8 cellular contexts compared by ENCODE assay signal in genomic region chr5:100827481-100827889, GRCh38.
A peak's percentile ranks its signal among the peaks of the same experiment; 100 is the strongest.
DNase-seq lines count a peak whose midpoint lies in the region; ATAC-seq, FAIRE-seq and TF ChIP-seq lines count a peak whose summit lies in the region.

No MANE protein-coding gene starts in this region.

- peaks cover 15 to 37% (median 37%) of the 10 kb centered on the region in 3 donors for H3K4me1 Mint-ChIP-seq in T-cell

- H3K27me3 Mint-ChIP-seq in T-cell: no peaks in the 10 kb centered on the region

- H3K27ac Mint-ChIP-seq in T-cell: peak overlapping the region; percentile 34 to 61

- peak; percentile 20 for ATAC-seq in GM21515 (IDR thresholded peaks at IDR 0.05; ENCODE audit: unreplicated experiment)
- no peak for ATAC-seq in T-cell (replicated peaks in 1 of 4)

- intact Hi-C loops in posterior vena cava (cut with DNase I): no loop called here

- no peak for FAIRE-seq in HTR-8/SVneo (lab: Jason Lieb, UNC)

- POLR2A ChIA-PET in T-cell (lab: Charles Lee): no interaction called here

- TF ChIP-seq CTCF in GM12865 (IDR thresholded peaks at IDR 0.05; ENCODE audit: insufficient read depth, low read depth, low read length, missing control alignments): no peak

- CTCF ChIA-PET in T-cell (lab: Charles Lee): no interaction called here

- peak overlapping the region; percentile 41 for H3K4me3 ChIP-seq in GM12865 (ENCODE audit: low read depth, low read length)

- no peaks in the 10 kb centered on the region for H3K9me3 Mint-ChIP-seq in T-cell

- no peak overlapping the region for H3K4me3 Mint-ChIP-seq in T-cell

- H3K36me3 Mint-ChIP-seq in T-cell: peaks cover 19% of the 10 kb centered on the region

- DNase-seq in GM12865 (ENCODE audit: low read depth) (peak; percentile 67), HT-29 (ENCODE audit: low spot score) (peak; percentile 40), T-cell (no peak), lung microvascular endothelial cell (ENCODE audit: low read depth in 2 of 2) (peak; percentile 57 to 83), posterior vena cava (ENCODE audit: low spot score) (no peak), HTR-8/SVneo (ENCODE audit: insufficient read length, low spot score) (no peak)
- DNase-seq in activated CD4-positive, alpha-beta T cell treated with anti-CD3 and anti-CD28 coated beads, Interleukin-2, amount 50 U/mL, for 1 hour: no peak

Comparison
In these comparisons a context has a peak if more than half of its experiments do, and no peak if none do; other contexts are left out.
1. DNase-seq: peak in GM12865 (single experiment), HT-29 (single experiment) and lung microvascular endothelial cell (2 of 2); none in T-cell (0 of 34), posterior vena cava (single experiment), HTR-8/SVneo (single experiment) and activated CD4-positive, alpha-beta T cell treated with anti-CD3 and anti-CD28 coated beads, Interleukin-2, amount 50 U/mL, for 1 hour (single experiment).